8 cellular contexts compared by ENCODE assay signal in genomic region chr15:98649621-98649995, GRCh38. TPM values are rescaled to one million over a fixed set of nuclear protein-coding genes. Genes with fewer than 3 reads are reported as not detected.
A peak's percentile ranks its signal among the peaks of the same experiment; 100 is the strongest.
DNase-seq lines count a peak whose midpoint lies in the region; ATAC-seq and TF ChIP-seq lines count a peak whose summit lies in the region.

No MANE protein-coding gene starts in this region.

- peaks cover 9 to 38% (median 29%) of the 10 kb centered on the region in 3 donors for H3K27me3 Mint-ChIP-seq in naive B cell

- H3K27me3 ChIP-seq in BLaER1 (no peaks in the 10 kb centered on the region), thymus (ENCODE audit: control insufficient read depth, insufficient read depth) (peaks cover 40% of the 10 kb centered on the region)

- H3K4me1 Mint-ChIP-seq in naive B cell = peaks cover 16 to 38% (median 29%) of the 10 kb centered on the region in 3 donors

- under 1% methylated on average over 45 of the region's 45 CpGs for WGBS in thymus

- H3K36me3 ChIP-seq in BLaER1 = no peaks in the 10 kb centered on the region
- no peaks in the 10 kb centered on the region for H3K36me3 ChIP-seq in thymus (ENCODE audit: control insufficient read depth, insufficient read depth)

- DNase-seq in KBM-7 (peak; percentile 54), epithelial cell of proximal tubule (ENCODE audit: low read depth) (no peak), naive B cell (peak; percentile 46), AML-193 (lab: John Stamatoyannopoulos, UW) (no peak)
- peak; percentile 77 for DNase-seq in activated CD8-positive, alpha-beta memory T cell treated with anti-CD3 and anti-CD28 coated beads, Interleukin-2, amount 50 U/mL, for 48 hours

- peak overlapping the region; percentile 99 for H3K9ac ChIP-seq in BLaER1

- H3K4me2 ChIP-seq in BLaER1 = peak overlapping the region; percentile 93

- H3K9me3 ChIP-seq in BLaER1 (no peaks in the 10 kb centered on the region), thymus (ENCODE audit: control insufficient read depth) (no peaks in the 10 kb centered on the region)

- H3K4me3 ChIP-seq in BLaER1 = peak overlapping the region; percentile 99
- H3K4me3 ChIP-seq in epithelial cell of proximal tubule (ENCODE audit: low read depth, low read length) = peak overlapping the region; percentile 92
- H3K4me3 ChIP-seq in thymus (ENCODE audit: low read length) = peak overlapping the region; percentile 69

- H3K27ac Mint-ChIP-seq in naive B cell = peak overlapping the region in 3 of 6 donors; percentile 47 to 96 (median 91)

- ATAC-seq in naive B cell (ENCODE audit: low read depth in 2 of 2) (peak; percentile 7 to 9), HG03442 (IDR thresholded peaks at IDR 0.05; ENCODE audit: unreplicated experiment) (no peak)

- H3K36me3 Mint-ChIP-seq in naive B cell = peaks cover 0 to 8% of the 10 kb centered on the region in 2 donors

- H4K20me1 ChIP-seq in BLaER1 = peaks cover 48% of the 10 kb centered on the region

- peaks cover 35% of the 10 kb centered on the region for H3K4me1 ChIP-seq in BLaER1
- H3K4me1 ChIP-seq in thymus (ENCODE audit: control insufficient read depth, insufficient read depth, low read length) = peaks cover 19% of the 10 kb centered on the region

- peaks cover 0 to 10% (median 0%) of the 10 kb centered on the region in 7 donors for H3K9me3 Mint-ChIP-seq in naive B cell

- H3K4me3 Mint-ChIP-seq in naive B cell = peak overlapping the region; percentile 79 to 95 (median 84)

- H3K27ac ChIP-seq in BLaER1 (peak overlapping the region; percentile 97), thymus (ENCODE audit: low read depth) (peak overlapping the region; percentile 77)

- in situ Hi-C loops in KBM-7 (cut with MboI; ENCODE audit: low pct_unique_long_range_greater_than_20kb, low sequenced_read_pairs) = no loop called here

- TF ChIP-seq CTCF in epithelial cell of proximal tubule (conservative IDR thresholded peaks at IDR 0.05; ENCODE audit: low read depth, low read length) = peak; percentile 13

RNA-seq across cellular contexts. Expression of gene IGF1R, which starts 1.3 kb away (rescaled TPM):
- total RNA-seq in epithelial cell of proximal tubule = 14.5 and 29.9 TPM in 2 replicates
- 1 to 10 TPM in 5 of 6 donors, under 1 TPM in 1; 0.78 to 5.5 (median 3.3) TPM for polyA plus RNA-seq in naive B cell (ENCODE audit: low read depth in 6 of 6)
- 10.0 TPM for polyA plus RNA-seq in thymus

Comparison
In these comparisons a context has a peak if more than half of its experiments do, and no peak if none do; other contexts are left out.
1. DNase-seq: peak in KBM-7 (single experiment), activated CD8-positive, alpha-beta memory T cell treated with anti-CD3 and anti-CD28 coated beads, Interleukin-2, amount 50 U/mL, for 48 hours (single experiment) and naive B cell (single experiment); none in epithelial cell of proximal tubule (single experiment) and AML-193 (0 of 2).
2. Peak in every context shown above with its lines, with median percentiles within 50 percentile points of each other: H3K4me3 ChIP-seq.